In the genomic region with DNA sequence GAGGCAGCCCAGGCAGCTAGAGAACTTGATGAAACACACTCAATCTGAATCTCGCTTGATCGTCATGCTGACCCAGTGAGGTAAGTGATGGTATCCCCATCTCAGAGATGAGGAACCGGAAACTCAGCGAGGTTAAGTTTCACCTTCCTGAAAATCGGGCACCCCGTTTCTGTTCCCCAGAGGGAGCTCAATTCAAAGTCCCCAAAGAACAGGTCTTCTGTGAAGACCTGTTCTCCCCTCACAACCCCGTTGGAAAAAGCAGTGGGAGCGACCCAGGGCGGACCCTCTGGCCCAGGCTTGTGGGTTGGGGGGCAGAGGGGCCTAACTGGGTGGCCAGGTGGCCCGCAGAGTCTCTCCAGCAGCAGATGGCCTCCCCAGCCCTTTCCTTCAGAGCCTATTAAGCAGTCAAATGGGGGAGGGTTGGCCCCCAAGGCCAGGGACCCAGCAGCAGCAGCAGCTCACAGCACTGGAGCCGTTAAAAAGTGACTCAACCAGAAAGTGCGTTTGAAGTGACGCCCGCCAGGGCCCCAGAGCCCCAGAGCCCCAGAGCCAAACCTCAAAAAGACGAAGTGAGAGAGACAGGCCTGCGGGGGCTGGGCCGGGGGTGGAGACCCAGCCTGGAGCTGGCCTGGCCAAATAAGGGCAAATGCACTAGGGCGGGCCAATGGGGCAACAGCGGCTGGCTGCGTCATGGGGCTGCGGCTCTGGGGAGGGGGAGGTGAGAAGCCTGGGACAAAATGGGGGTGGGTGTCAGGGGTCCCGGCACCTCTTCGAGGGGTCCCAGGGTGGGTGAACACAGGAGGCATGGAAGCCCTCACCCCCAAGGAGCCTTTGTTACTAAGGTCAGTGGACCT, we compare ENCODE assay signal across 1 cellular context.
TF ChIP-seq lines count a peak whose summit lies in the region.

No MANE protein-coding gene starts in this region.

TF ChIP-seq in K562, 482 proteins besides CTCF, POLR2A, EP300 and RAD21 (continued from another document and continues in another):
- TF ChIP-seq KLF1 (tag; IDR thresholded peaks at IDR 0.05) (peak; percentile 72; the same call in 1 of the 2 replicates), CXXC5 (CRISPR knock-in tag; IDR thresholded peaks at IDR 0.05) (peak; percentile 89), HLTF (IDR thresholded peaks at IDR 0.05) (no peak), KLF10 (CRISPR knock-in tag; IDR thresholded peaks at IDR 0.05) (no peak), COPS2 (conservative IDR thresholded peaks at IDR 0.05) (no peak), CREBBP (IDR thresholded peaks at IDR 0.05; ENCODE audit: low read depth, low read length) (no peak), FOXA3 (CRISPR knock-in tag; conservative IDR thresholded peaks at IDR 0.05 in 1 of 2, IDR thresholded peaks at IDR 0.05 in 1 of 2) (no peak; a peak in 1 of 4 replicates), FOXM1 (IDR thresholded peaks at IDR 0.05; ENCODE audit: low read depth) (peak; percentile 53), FOXM1 (CRISPR knock-in tag; IDR thresholded peaks at IDR 0.05; ENCODE audit: low read depth) (no peak), NEUROD1 (IDR thresholded peaks at IDR 0.05; ENCODE audit: borderline replicate concordance, low read depth, low read length, partially characterized antibody) (peak; percentile 68), BACH1 (tag; IDR thresholded peaks at IDR 0.05) (peak; percentile 85; the same call in 1 of the 2 replicates), SPI1 (IDR thresholded peaks at IDR 0.05; ENCODE audit: borderline replicate concordance, low read depth, low read length) (peak; percentile 68; the same call in 1 of the 2 replicates), SMC3 (conservative IDR thresholded peaks at IDR 0.05; ENCODE audit: insufficient read depth, low read depth, low read length) (no peak), ATF7 (IDR thresholded peaks at IDR 0.05) (peak; percentile 75), SMAD3 (CRISPR knock-in tag; conservative IDR thresholded peaks at IDR 0.05) (no peak), BHLHE40 (IDR thresholded peaks at IDR 0.05; ENCODE audit: low read length) (no peak; the same call in 1 of the 2 replicates), ZNF384 (IDR thresholded peaks at IDR 0.05; ENCODE audit: low read depth, low read length) (no peak), MYC (IDR thresholded peaks at IDR 0.05; ENCODE audit: low read depth, low read length) (peak; percentile 22), MYC (CRISPR knock-in tag; IDR thresholded peaks at IDR 0.05; ENCODE audit: borderline replicate concordance, low read depth) (no peak), KLF16 (IDR thresholded peaks at IDR 0.05) (peak; percentile 50), ETV6 (IDR thresholded peaks at IDR 0.05; ENCODE audit: borderline replicate concordance in 1 of 2, low read depth in 2 of 2, low read length in 1 of 2) (peak; percentile 19 to 71; a peak in 3 of 4 replicates), ETV6 (CRISPR knock-in tag; IDR thresholded peaks at IDR 0.05; ENCODE audit: borderline replicate concordance) (peak; percentile 44; the same call in 1 of the 2 replicates), DMBX1 (CRISPR knock-in tag; IDR thresholded peaks at IDR 0.05; ENCODE audit: borderline replicate concordance) (no peak), ADNP (tag; IDR thresholded peaks at IDR 0.05) (no peak), ZNF232 (CRISPR knock-in tag; IDR thresholded peaks at IDR 0.05) (0 out of 2 replicates have a peak, but pooled peaks have one; percentile 25), ELF2 (CRISPR knock-in tag; IDR thresholded peaks at IDR 0.05) (no peak), ZNF3 (CRISPR knock-in tag; IDR thresholded peaks at IDR 0.05) (no peak), C11orf30 (IDR thresholded peaks at IDR 0.05; ENCODE audit: low read depth) (no peak), POLR2AphosphoS5 (IDR thresholded peaks at IDR 0.05; ENCODE audit: control insufficient read depth, insufficient read depth, low read depth, low read length) (peak; percentile 87)
- TF ChIP-seq, protein P1, sequence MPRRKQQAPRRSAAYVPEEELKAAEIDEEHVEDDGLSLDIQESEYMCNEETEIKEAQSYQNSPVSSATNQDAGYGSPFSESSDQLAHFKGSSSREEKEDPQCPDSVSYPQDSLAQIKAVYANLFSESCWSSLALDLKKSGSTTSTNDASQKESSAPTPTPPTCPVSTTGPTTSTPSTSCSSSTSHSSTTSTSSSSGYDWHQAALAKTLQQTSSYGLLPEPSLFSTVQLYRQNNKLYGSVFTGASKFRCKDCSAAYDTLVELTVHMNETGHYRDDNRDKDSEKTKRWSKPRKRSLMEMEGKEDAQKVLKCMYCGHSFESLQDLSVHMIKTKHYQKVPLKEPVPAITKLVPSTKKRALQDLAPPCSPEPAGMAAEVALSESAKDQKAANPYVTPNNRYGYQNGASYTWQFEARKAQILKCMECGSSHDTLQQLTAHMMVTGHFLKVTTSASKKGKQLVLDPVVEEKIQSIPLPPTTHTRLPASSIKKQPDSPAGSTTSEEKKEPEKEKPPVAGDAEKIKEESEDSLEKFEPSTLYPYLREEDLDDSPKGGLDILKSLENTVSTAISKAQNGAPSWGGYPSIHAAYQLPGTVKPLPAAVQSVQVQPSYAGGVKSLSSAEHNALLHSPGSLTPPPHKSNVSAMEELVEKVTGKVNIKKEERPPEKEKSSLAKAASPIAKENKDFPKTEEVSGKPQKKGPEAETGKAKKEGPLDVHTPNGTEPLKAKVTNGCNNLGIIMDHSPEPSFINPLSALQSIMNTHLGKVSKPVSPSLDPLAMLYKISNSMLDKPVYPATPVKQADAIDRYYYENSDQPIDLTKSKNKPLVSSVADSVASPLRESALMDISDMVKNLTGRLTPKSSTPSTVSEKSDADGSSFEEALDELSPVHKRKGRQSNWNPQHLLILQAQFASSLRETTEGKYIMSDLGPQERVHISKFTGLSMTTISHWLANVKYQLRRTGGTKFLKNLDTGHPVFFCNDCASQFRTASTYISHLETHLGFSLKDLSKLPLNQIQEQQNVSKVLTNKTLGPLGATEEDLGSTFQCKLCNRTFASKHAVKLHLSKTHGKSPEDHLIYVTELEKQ (CRISPR knock-in tag; IDR thresholded peaks at IDR 0.05), result no peak
- TF ChIP-seq, protein P2, sequence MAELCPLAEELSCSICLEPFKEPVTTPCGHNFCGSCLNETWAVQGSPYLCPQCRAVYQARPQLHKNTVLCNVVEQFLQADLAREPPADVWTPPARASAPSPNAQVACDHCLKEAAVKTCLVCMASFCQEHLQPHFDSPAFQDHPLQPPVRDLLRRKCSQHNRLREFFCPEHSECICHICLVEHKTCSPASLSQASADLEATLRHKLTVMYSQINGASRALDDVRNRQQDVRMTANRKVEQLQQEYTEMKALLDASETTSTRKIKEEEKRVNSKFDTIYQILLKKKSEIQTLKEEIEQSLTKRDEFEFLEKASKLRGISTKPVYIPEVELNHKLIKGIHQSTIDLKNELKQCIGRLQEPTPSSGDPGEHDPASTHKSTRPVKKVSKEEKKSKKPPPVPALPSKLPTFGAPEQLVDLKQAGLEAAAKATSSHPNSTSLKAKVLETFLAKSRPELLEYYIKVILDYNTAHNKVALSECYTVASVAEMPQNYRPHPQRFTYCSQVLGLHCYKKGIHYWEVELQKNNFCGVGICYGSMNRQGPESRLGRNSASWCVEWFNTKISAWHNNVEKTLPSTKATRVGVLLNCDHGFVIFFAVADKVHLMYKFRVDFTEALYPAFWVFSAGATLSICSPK (IDR thresholded peaks at IDR 0.05; ENCODE audit: borderline replicate concordance), result no peak
- TF ChIP-seq, protein P3, sequence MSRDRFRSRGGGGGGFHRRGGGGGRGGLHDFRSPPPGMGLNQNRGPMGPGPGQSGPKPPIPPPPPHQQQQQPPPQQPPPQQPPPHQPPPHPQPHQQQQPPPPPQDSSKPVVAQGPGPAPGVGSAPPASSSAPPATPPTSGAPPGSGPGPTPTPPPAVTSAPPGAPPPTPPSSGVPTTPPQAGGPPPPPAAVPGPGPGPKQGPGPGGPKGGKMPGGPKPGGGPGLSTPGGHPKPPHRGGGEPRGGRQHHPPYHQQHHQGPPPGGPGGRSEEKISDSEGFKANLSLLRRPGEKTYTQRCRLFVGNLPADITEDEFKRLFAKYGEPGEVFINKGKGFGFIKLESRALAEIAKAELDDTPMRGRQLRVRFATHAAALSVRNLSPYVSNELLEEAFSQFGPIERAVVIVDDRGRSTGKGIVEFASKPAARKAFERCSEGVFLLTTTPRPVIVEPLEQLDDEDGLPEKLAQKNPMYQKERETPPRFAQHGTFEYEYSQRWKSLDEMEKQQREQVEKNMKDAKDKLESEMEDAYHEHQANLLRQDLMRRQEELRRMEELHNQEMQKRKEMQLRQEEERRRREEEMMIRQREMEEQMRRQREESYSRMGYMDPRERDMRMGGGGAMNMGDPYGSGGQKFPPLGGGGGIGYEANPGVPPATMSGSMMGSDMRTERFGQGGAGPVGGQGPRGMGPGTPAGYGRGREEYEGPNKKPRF (IDR thresholded peaks at IDR 0.05; ENCODE audit: low read depth, low read length), result no peak
- TF ChIP-seq, protein P4, sequence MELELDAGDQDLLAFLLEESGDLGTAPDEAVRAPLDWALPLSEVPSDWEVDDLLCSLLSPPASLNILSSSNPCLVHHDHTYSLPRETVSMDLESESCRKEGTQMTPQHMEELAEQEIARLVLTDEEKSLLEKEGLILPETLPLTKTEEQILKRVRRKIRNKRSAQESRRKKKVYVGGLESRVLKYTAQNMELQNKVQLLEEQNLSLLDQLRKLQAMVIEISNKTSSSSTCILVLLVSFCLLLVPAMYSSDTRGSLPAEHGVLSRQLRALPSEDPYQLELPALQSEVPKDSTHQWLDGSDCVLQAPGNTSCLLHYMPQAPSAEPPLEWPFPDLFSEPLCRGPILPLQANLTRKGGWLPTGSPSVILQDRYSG (tag; conservative IDR thresholded peaks at IDR 0.05; ENCODE audit: low read depth), result peak; percentile 48; the same call in 1 of the 2 replicates
- TF ChIP-seq, protein P5, sequence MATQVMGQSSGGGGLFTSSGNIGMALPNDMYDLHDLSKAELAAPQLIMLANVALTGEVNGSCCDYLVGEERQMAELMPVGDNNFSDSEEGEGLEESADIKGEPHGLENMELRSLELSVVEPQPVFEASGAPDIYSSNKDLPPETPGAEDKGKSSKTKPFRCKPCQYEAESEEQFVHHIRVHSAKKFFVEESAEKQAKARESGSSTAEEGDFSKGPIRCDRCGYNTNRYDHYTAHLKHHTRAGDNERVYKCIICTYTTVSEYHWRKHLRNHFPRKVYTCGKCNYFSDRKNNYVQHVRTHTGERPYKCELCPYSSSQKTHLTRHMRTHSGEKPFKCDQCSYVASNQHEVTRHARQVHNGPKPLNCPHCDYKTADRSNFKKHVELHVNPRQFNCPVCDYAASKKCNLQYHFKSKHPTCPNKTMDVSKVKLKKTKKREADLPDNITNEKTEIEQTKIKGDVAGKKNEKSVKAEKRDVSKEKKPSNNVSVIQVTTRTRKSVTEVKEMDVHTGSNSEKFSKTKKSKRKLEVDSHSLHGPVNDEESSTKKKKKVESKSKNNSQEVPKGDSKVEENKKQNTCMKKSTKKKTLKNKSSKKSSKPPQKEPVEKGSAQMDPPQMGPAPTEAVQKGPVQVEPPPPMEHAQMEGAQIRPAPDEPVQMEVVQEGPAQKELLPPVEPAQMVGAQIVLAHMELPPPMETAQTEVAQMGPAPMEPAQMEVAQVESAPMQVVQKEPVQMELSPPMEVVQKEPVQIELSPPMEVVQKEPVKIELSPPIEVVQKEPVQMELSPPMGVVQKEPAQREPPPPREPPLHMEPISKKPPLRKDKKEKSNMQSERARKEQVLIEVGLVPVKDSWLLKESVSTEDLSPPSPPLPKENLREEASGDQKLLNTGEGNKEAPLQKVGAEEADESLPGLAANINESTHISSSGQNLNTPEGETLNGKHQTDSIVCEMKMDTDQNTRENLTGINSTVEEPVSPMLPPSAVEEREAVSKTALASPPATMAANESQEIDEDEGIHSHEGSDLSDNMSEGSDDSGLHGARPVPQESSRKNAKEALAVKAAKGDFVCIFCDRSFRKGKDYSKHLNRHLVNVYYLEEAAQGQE (CRISPR knock-in tag; IDR thresholded peaks at IDR 0.05; ENCODE audit: low read depth), result no peak
- TF ChIP-seq, protein P6, sequence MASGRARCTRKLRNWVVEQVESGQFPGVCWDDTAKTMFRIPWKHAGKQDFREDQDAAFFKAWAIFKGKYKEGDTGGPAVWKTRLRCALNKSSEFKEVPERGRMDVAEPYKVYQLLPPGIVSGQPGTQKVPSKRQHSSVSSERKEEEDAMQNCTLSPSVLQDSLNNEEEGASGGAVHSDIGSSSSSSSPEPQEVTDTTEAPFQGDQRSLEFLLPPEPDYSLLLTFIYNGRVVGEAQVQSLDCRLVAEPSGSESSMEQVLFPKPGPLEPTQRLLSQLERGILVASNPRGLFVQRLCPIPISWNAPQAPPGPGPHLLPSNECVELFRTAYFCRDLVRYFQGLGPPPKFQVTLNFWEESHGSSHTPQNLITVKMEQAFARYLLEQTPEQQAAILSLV (tag; IDR thresholded peaks at IDR 0.05), result no peak
- TF ChIP-seq, protein P7, sequence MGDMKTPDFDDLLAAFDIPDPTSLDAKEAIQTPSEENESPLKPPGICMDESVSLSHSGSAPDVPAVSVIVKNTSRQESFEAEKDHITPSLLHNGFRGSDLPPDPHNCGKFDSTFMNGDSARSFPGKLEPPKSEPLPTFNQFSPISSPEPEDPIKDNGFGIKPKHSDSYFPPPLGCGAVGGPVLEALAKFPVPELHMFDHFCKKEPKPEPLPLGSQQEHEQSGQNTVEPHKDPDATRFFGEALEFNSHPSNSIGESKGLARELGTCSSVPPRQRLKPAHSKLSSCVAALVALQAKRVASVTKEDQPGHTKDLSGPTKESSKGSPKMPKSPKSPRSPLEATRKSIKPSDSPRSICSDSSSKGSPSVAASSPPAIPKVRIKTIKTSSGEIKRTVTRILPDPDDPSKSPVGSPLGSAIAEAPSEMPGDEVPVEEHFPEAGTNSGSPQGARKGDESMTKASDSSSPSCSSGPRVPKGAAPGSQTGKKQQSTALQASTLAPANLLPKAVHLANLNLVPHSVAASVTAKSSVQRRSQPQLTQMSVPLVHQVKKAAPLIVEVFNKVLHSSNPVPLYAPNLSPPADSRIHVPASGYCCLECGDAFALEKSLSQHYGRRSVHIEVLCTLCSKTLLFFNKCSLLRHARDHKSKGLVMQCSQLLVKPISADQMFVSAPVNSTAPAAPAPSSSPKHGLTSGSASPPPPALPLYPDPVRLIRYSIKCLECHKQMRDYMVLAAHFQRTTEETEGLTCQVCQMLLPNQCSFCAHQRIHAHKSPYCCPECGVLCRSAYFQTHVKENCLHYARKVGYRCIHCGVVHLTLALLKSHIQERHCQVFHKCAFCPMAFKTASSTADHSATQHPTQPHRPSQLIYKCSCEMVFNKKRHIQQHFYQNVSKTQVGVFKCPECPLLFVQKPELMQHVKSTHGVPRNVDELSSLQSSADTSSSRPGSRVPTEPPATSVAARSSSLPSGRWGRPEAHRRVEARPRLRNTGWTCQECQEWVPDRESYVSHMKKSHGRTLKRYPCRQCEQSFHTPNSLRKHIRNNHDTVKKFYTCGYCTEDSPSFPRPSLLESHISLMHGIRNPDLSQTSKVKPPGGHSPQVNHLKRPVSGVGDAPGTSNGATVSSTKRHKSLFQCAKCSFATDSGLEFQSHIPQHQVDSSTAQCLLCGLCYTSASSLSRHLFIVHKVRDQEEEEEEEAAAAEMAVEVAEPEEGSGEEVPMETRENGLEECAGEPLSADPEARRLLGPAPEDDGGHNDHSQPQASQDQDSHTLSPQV (IDR thresholded peaks at IDR 0.05), result peak; percentile 24
- TF ChIP-seq, protein P8, sequence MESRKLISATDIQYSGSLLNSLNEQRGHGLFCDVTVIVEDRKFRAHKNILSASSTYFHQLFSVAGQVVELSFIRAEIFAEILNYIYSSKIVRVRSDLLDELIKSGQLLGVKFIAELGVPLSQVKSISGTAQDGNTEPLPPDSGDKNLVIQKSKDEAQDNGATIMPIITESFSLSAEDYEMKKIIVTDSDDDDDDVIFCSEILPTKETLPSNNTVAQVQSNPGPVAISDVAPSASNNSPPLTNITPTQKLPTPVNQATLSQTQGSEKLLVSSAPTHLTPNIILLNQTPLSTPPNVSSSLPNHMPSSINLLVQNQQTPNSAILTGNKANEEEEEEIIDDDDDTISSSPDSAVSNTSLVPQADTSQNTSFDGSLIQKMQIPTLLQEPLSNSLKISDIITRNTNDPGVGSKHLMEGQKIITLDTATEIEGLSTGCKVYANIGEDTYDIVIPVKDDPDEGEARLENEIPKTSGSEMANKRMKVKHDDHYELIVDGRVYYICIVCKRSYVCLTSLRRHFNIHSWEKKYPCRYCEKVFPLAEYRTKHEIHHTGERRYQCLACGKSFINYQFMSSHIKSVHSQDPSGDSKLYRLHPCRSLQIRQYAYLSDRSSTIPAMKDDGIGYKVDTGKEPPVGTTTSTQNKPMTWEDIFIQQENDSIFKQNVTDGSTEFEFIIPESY (CRISPR knock-in tag; IDR thresholded peaks at IDR 0.05), result no peak
